Comparison of ENCODE assay signal across 29 cellular contexts in the genomic region with DNA sequence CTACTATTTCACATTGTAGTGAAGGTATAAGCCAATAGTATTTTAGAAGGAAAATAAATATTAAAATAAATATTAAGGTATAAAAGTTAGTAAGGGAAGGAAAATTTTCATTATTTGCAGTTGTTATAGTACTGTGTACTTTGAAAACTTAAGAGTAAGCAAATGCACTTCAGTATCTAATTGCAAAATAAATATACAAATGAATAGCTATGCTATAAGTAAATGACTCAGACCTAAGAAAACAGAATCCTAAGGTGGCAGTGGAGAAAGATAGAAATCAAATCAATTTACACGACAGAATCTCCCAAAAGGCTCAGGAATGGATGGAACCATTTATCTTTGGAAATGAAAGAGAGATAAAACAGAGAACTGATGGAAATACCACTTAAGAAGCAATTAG.
"Had no signal": no experiment of that assay in that cellular context is flagged by ENCODE, and none has a peak within 500 bp of the region (broad histone marks: within the 10 kb centered on the region; RNA-seq: fewer than 3 reads in every experiment).

No MANE protein-coding gene starts in this region.

- H3K4me1 ChIP-seq: adrenal gland, body of pancreas, breast epithelium had no signal

- H3K36me3 ChIP-seq: adrenal gland, brain microvascular endothelial cell, breast epithelium had no signal

- DNase-seq: activated B cell treated with CpG ODN at 0.5 μM for 24 hours; activated CD4-positive, alpha-beta memory T cell treated with anti-CD3 and anti-CD28 coated beads for 36 hours; activated CD4-positive, alpha-beta T cell treated with anti-CD3 and anti-CD28 coated beads for 4 hours; activated CD4-positive, alpha-beta T cell treated with anti-CD3 and anti-CD28 coated beads, Interleukin-2, amount 10 ng/mL, durations not matched to agents 24 days and 14 days; activated CD4-positive, alpha-beta T cell treated with anti-CD3 and anti-CD28 coated beads, Interleukin-2, amount 50 U/mL, for 1 hour; activated CD4-positive, alpha-beta T cell treated with anti-CD3 and anti-CD28 coated beads, Interleukin-2, amount 50 U/mL, for 4 hours; activated CD4-positive, CD25-positive, alpha-beta regulatory T cell treated with anti-CD3 and anti-CD28 coated beads, Interleukin-2, amount 50 U/mL, for 72 hours; activated CD8-positive, alpha-beta memory T cell treated with anti-CD3 and anti-CD28 coated beads, Interleukin-2, amount 50 U/mL, for 4 hours; activated CD8-positive, alpha-beta T cell treated with anti-CD3 and anti-CD28 coated beads for 36 hours; activated effector memory CD4-positive, alpha-beta T cell treated with anti-CD3 and anti-CD28 coated beads, Interleukin-2, amount 50 U/mL, for 16 hours; activated gamma-delta T cell treated with Interleukin-2 at 50 U/mL for 16 hours; activated naive CD4-positive, alpha-beta T cell; activated naive CD4-positive, alpha-beta T cell treated with anti-CD3 and anti-CD28 coated beads for 36 hours; activated naive CD4-positive, alpha-beta T cell treated with anti-CD3 and anti-CD28 coated beads, Interleukin-2, amount 50 U/mL, for 16 hours; activated naive CD8-positive, alpha-beta T cell treated with anti-CD3 and anti-CD28 coated beads for 36 hours; activated T-cell treated with anti-CD3 and anti-CD28 coated beads for 4 hours; activated T-cell treated with anti-CD3 and anti-CD28 coated beads, Interleukin-2, amount 50 U/mL, for 1 hour; activated T-cell treated with anti-CD3 and anti-CD28 coated beads, Interleukin-2, amount 50 U/mL, for 4 hours; activated T-cell treated with anti-CD3 and anti-CD28 coated beads, Interleukin-2, amount 50 U/mL, for 72 hours; adrenal gland; amniotic stem cell; aorta; body of pancreas; brain microvascular endothelial cell; central memory CD4-positive, alpha-beta T cell; T-helper 2 cell; T-helper 9 cell had no signal

- H3K27ac ChIP-seq: adrenal gland, body of pancreas, brain microvascular endothelial cell, breast epithelium, VCaP had no signal

- H3K4me3 ChIP-seq: adrenal gland, body of pancreas, breast epithelium had no signal

- H3K9me3 ChIP-seq: adrenal gland, body of pancreas, breast epithelium had no signal

- H3K27me3 ChIP-seq: adrenal gland, body of pancreas, brain microvascular endothelial cell, breast epithelium had no signal
